Comparison of ENCODE assay signal across 9 cellular contexts in genomic region chr5:168047669-168048111, GRCh38.
DNase-seq lines count a peak whose midpoint lies in the region; ATAC-seq, FAIRE-seq and TF ChIP-seq lines count a peak whose summit lies in the region.
"Had no signal": no experiment of that assay in that cellular context is flagged by ENCODE, and none has a peak within 500 bp of the region (broad histone marks: within the 10 kb centered on the region; RNA-seq: fewer than 3 reads in every experiment).

No MANE protein-coding gene starts in this region.

- TF ChIP-seq CTCF in A549 (IDR thresholded peaks at IDR 0.05): no peak; the same call in 2 of the 3 replicates
- peak; percentile 38 for TF ChIP-seq CTCF in Panc1 (IDR thresholded peaks at IDR 0.05)
- no peak for TF ChIP-seq CTCF in testis (IDR thresholded peaks at IDR 0.05)

- DNase-seq in A549 (ENCODE audit: low read depth in 1 of 2, low spot score in 1 of 2) (no peak), Panc1 (ENCODE audit: low read depth, low spot score) (no peak), right cardiac atrium (peak; percentile 31 to 79 (median 76)), RCC 7860 (ENCODE audit: low spot score) (no peak), testis (no peak), germinal center (ENCODE audit: low spot score) (no peak)

- TF ChIP-seq RAD21 in A549 (conservative IDR thresholded peaks at IDR 0.05 in 1 of 2, IDR thresholded peaks at IDR 0.05 in 1 of 2): no peak

- 0 out of 3 replicates have a peak, but pooled peaks cover 4% of the 10 kb centered on the region for H3K4me1 ChIP-seq in A549
- no peaks in the 10 kb centered on the region for H3K4me1 ChIP-seq in Panc1 (ENCODE audit: control insufficient read depth, insufficient read depth, low read length)
- no peaks in the 10 kb centered on the region for H3K4me1 ChIP-seq in right cardiac atrium (ENCODE audit: control insufficient read depth, insufficient read depth, low read length)
- H3K4me1 ChIP-seq in testis: peaks cover 6% of the 10 kb centered on the region

- peaks cover 5% of the 10 kb centered on the region for H3K27me3 ChIP-seq in Panc1 (ENCODE audit: control insufficient read depth, insufficient read depth, low read length)
- no peaks in the 10 kb centered on the region for H3K27me3 ChIP-seq in right cardiac atrium (ENCODE audit: control insufficient read depth, insufficient read depth)
- no peaks in the 10 kb centered on the region for H3K27me3 ChIP-seq in testis

- no peaks in the 10 kb centered on the region for H3K9me3 ChIP-seq in A549
- H3K9me3 ChIP-seq in Panc1 (ENCODE audit: control insufficient read depth, insufficient read depth, low read depth, low read length): no peaks in the 10 kb centered on the region
- H3K9me3 ChIP-seq in right cardiac atrium (ENCODE audit: control insufficient read depth, low read length): no peaks in the 10 kb centered on the region
- H3K9me3 ChIP-seq in testis: no peaks in the 10 kb centered on the region

- peak overlapping the region; percentile 41; the same call in 2 of the 3 replicates for H3K4me2 ChIP-seq in A549

- WGBS in A549 (ENCODE audit: missing lambda C conversion rate): 0% methylated on average over 1 of the region's 1 CpG
- WGBS in right cardiac atrium: 44% methylated on average over 1 of the region's 1 CpG
- WGBS in testis, 2 donors: 44 to 56% methylated on average over 1 of the region's 1 CpG

- no peak for TF ChIP-seq EP300 in A549 (IDR thresholded peaks at IDR 0.05)

- CTCF ChIA-PET in A549 (lab: Yijun Ruan, JAX): interaction anchor here (0.6 to 3.5 kb wide), 42 partner anchors 8 to 1005 kb away, joined by 3 to 43 read pairs (median 4); no protein-coding TSS in a partner anchor
- CTCF ChIA-PET in Panc1 (lab: Charles Lee): interaction anchor here (0.5 to 1.4 kb wide), 7 partner anchors 13 to 1654 kb away, joined by 3 to 5 read pairs (median 3); no protein-coding TSS in a partner anchor

- TF ChIP-seq POLR2A in A549 (IDR thresholded peaks at IDR 0.05; ENCODE audit: low read length) (no peak), testis (IDR thresholded peaks at IDR 0.05) (no peak)

- ATAC-seq in A549 (peak; percentile 57 to 71; a peak in 5 of 6 replicates), GM21786 (IDR thresholded peaks at IDR 0.05; ENCODE audit: unreplicated experiment) (peak; percentile 22), Panc1 (peak; percentile 68; the same call in 1 of the 2 replicates), right cardiac atrium (peak; percentile 82 to 89), GM18873 (IDR thresholded peaks at IDR 0.05; ENCODE audit: low FRiP score, unreplicated experiment) (no peak)

- H3K4me3 ChIP-seq in A549: no peak overlapping the region
- H3K4me3 ChIP-seq in Panc1 (ENCODE audit: low read depth in 2 of 2, low read length in 2 of 2): no peak overlapping the region
- no peak overlapping the region for H3K4me3 ChIP-seq in right cardiac atrium (ENCODE audit: low read length)
- no peak overlapping the region for H3K4me3 ChIP-seq in testis

- H3K27ac ChIP-seq in A549 (no peak overlapping the region), Panc1 (ENCODE audit: low read length) (no peak overlapping the region), right cardiac atrium (ENCODE audit: low read length) (no peak overlapping the region), testis (no peak overlapping the region)

- FAIRE-seq in A549 (lab: Jason Lieb, UNC) (no peak), RCC 7860 (lab: Jason Lieb, UNC) (no peak)
- FAIRE-seq: H54 had no signal

- POLR2A ChIA-PET in A549 (lab: Yijun Ruan, JAX) (interaction anchor here (0.6 kb wide), 1 partner anchor 939 kb away, joined by 3 read pairs; no protein-coding TSS in a partner anchor), Panc1 (lab: Charles Lee) (no interaction called here)

- no TSS peak for BruUV-seq in Panc1 (replicated peaks; lab: Mats Ljungman, UMichigan)

- in situ Hi-C loops in Panc1 (cut with HindIII; ENCODE audit: low pct_unique_long_range_greater_than_20kb, low sequenced_read_pairs): no loop called here

- H3K36me3 ChIP-seq in Panc1 (ENCODE audit: control insufficient read depth, insufficient read depth, low read length) (no peaks in the 10 kb centered on the region), testis (ENCODE audit: low read depth, missing control alignments) (no peaks in the 10 kb centered on the region)

- intact Hi-C loops in Panc1 (cut with micrococcal nuclease; ENCODE audit: unreplicated experiment): loop anchor here (2.0 kb wide), 2 partner anchors 325 to 465 kb away; no protein-coding TSS in a partner anchor
- intact Hi-C loops in right cardiac atrium (cut with DNase I): loop anchor here in 1 of 4 donors (10.0 kb wide), 1 partner anchor 323 kb away; no protein-coding TSS in a partner anchor
- intact Hi-C loops in testis (cut with DNase I; ENCODE audit: low total_unique reads): no loop called here

TF ChIP-seq in A549, 52 proteins besides CTCF, POLR2A, EP300 and RAD21:
- no peak for TF ChIP-seq RCOR1 (IDR thresholded peaks at IDR 0.05; ENCODE audit: low read depth, low read length)

Comparison
In these comparisons a context has a peak if more than half of its experiments do, and no peak if none do; other contexts are left out.
1. DNase-seq: peak in right cardiac atrium (3 of 3); none in A549 (0 of 2), Panc1 (single experiment), RCC 7860 (single experiment), testis (single experiment) and germinal center (single experiment).